Comparison of ENCODE assay signal across 17 cellular contexts in the genomic region with DNA sequence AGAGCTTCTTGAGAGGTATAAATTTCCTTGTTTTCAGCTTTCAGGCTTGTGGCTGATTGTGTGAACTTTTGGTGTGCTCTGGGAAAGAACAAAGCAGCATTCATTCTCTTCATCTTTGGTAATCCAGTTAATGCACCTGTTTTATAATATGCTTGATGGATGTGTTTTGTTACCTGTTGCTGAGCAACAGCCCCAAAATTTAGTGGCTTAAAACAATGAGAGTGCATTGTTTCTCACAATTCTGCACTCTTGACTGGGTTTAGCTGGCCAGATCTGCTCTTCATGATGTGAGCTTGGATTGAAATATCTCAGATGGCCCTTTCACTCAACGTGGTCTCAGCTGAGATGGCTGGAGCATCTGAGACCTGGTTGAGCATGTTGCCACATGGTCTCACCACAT.
"Had no signal": no experiment of that assay in that cellular context is flagged by ENCODE, and none has a peak within 500 bp of the region (broad histone marks: within the 10 kb centered on the region; RNA-seq: fewer than 3 reads in every experiment).

No MANE protein-coding gene starts in this region.

- H3K4me3 ChIP-seq: mucosa of descending colon, psoas muscle, sigmoid colon had no signal

- H3K9me3 ChIP-seq: sigmoid colon had no signal

- DNase-seq: activated B cell treated with CpG ODN at 0.5 μM for 24 hours; activated CD4-positive, alpha-beta T cell treated with anti-CD3 and anti-CD28 coated beads, Interleukin-2, amount 10 ng/mL, durations not matched to agents 24 days and 14 days; activated gamma-delta T cell; activated naive CD8-positive, alpha-beta T cell treated with anti-CD3 and anti-CD28 coated beads for 36 hours; aorta; foreskin melanocyte; head of caudate nucleus; left colon; mammary epithelial cell; mucosa of descending colon; nephron progenitor cell; psoas muscle; sigmoid colon; stimulated activated CD4-positive, alpha-beta T cell treated with anti-CD3 and anti-CD28 coated beads, Interleukin-12 subunit alpha, Interleukin-12 subunit beta, amount 100 ng/mL, for 4 hours; stimulated activated CD8-positive, alpha-beta memory T cell treated with anti-CD3 and anti-CD28 coated beads, Interleukin-4, amount 100 ng/mL, for 48 hours had no signal

- H3K27ac Mint-ChIP-seq: activated B cell treated with CpG ODN at 0.5 μM for 24 hours; activated naive CD8-positive, alpha-beta T cell treated with anti-CD3 and anti-CD28 coated beads for 36 hours; nephron progenitor cell; T-helper 1 cell treated with Interleukin-12 subunit alpha and Interleukin-12 subunit beta and Interleukin-4 antibody, amounts not matched to agents 30 μg/mL and 1 μg/mL, for 36 hours had no signal

- H3K27me3 Mint-ChIP-seq: activated B cell treated with CpG ODN at 0.5 μM for 24 hours; activated CD4-positive, alpha-beta T cell treated with anti-CD3 and anti-CD28 coated beads, Interleukin-2, amount 10 ng/mL, durations not matched to agents 24 days and 14 days; activated naive CD8-positive, alpha-beta T cell treated with anti-CD3 and anti-CD28 coated beads for 36 hours; stimulated activated naive CD8-positive, alpha-beta T cell treated with anti-CD3 and anti-CD28 coated beads, Interleukin-15, Interleukin-2, amounts not matched to agents 100 ng/mL and 50 ng/mL, for 24 hours had no signal

- ATAC-seq: left colon, mucosa of descending colon, psoas muscle had no signal

- H3K27ac ChIP-seq: psoas muscle, sigmoid colon had no signal

- H3K4me1 ChIP-seq: psoas muscle, sigmoid colon had no signal

- H3K36me3 ChIP-seq: sigmoid colon had no signal

- H3K4me1 Mint-ChIP-seq: activated B cell treated with CpG ODN at 0.5 μM for 24 hours; activated CD4-positive, alpha-beta T cell treated with anti-CD3 and anti-CD28 coated beads, Interleukin-2, amount 10 ng/mL, durations not matched to agents 24 days and 14 days; nephron progenitor cell had no signal

- H3K27me3 ChIP-seq: sigmoid colon had no signal

- H3K4me3 Mint-ChIP-seq: activated B cell treated with CpG ODN at 0.5 μM for 24 hours; activated CD4-positive, alpha-beta T cell treated with anti-CD3 and anti-CD28 coated beads, Interleukin-2, amount 10 ng/mL, durations not matched to agents 24 days and 14 days; activated naive CD8-positive, alpha-beta T cell treated with anti-CD3 and anti-CD28 coated beads for 36 hours; nephron progenitor cell; stimulated activated naive CD8-positive, alpha-beta T cell treated with anti-CD3 and anti-CD28 coated beads, Interleukin-15, Interleukin-2, amounts not matched to agents 100 ng/mL and 50 ng/mL, for 24 hours; T-helper 1 cell treated with Interleukin-12 subunit alpha and Interleukin-12 subunit beta and Interleukin-4 antibody, amounts not matched to agents 30 μg/mL and 1 μg/mL, for 36 hours had no signal
